Comparison of ENCODE assay signal across 12 cellular contexts in the genomic region with DNA sequence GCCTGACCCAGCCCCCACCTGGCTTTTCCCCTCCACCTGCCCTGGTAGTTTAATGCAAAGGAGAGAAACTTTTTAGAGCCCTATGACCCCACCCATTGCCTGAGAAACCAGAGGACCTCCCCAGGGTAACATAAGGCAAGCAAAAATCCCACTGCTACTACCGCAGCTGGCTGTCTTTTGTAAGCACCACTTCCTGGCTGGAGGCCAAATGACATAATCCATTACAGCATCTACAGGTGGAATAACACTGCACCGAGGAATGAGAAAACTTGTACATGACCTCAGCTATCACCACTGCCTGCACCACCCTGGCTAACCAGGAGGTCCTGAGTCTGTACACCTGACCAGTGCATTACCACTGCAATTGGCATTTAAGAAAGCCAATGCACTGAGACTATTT.
A peak's percentile ranks its signal among the peaks of the same experiment; 100 is the strongest.
DNase-seq lines count a peak whose midpoint lies in the region; ATAC-seq and TF ChIP-seq lines count a peak whose summit lies in the region.
"Had no signal": no experiment of that assay in that cellular context is flagged by ENCODE, and none has a peak within 500 bp of the region (broad histone marks: within the 10 kb centered on the region; RNA-seq: fewer than 3 reads in every experiment).

No MANE protein-coding gene starts in this region.

- H3K27me3 Mint-ChIP-seq in activated naive CD4-positive, alpha-beta T cell treated with anti-CD3 and anti-CD28 coated beads for 36 hours (ENCODE audit: low read depth), result peaks cover 4% of the 10 kb centered on the region

- CTCF ChIA-PET in mammary epithelial cell (lab: Charles Lee; ENCODE audit: low non-redundant PET), result no interaction called here
- CTCF ChIA-PET in activated naive CD4-positive, alpha-beta T cell treated with anti-CD3 and anti-CD28 coated beads for 36 hours (lab: Charles Lee), result interaction anchor here (0.8 kb wide), 1 partner anchor 20 kb away, joined by 3 read pairs; no protein-coding TSS in a partner anchor

- H3K4me2 ChIP-seq in mammary epithelial cell (ENCODE audit: insufficient read depth, low read depth, low read length), result no peak overlapping the region

- H3K27ac Mint-ChIP-seq in activated naive CD4-positive, alpha-beta T cell treated with anti-CD3 and anti-CD28 coated beads for 36 hours, result no peak overlapping the region
- H3K27ac Mint-ChIP-seq: activated naive CD4-positive, alpha-beta T cell treated with anti-CD3 and anti-CD28 coated beads, Interleukin-2, amount 50 U/mL, for 24 hours had no signal

- TF ChIP-seq CTCF in mammary epithelial cell (conservative IDR thresholded peaks at IDR 0.05 in 1 of 2, IDR thresholded peaks at IDR 0.05 in 1 of 2; ENCODE audit: extremely low read depth in 1 of 2, insufficient read depth in 1 of 2, low read depth in 1 of 2, low read length in 2 of 2) (no peak), spleen (IDR thresholded peaks at IDR 0.05 in 8 of 11, conservative IDR thresholded peaks at IDR 0.05 in 3 of 11) (no peak)

- dilution Hi-C loops in mammary epithelial cell (cut with HindIII; ENCODE audit: low sequenced_read_pairs), result no loop called here

- H3K27me3 ChIP-seq in mammary epithelial cell (ENCODE audit: insufficient read depth, low read length) (no peaks in the 10 kb centered on the region), spleen (replicated peaks in 1 of 7) (no peaks in the 10 kb centered on the region)
- H3K27me3 ChIP-seq: right lobe of liver had no signal

- H2AFZ ChIP-seq in mammary epithelial cell (ENCODE audit: low read depth, low read length), result no peak overlapping the region

- H3K9me3 Mint-ChIP-seq in activated naive CD4-positive, alpha-beta T cell treated with anti-CD3 and anti-CD28 coated beads for 36 hours, result peaks cover 10% of the 10 kb centered on the region

- intact Hi-C loops in mammary epithelial cell (cut with micrococcal nuclease), result no loop called here
- intact Hi-C loops in sciatic nerve (cut with DNase I), result no loop called here
- intact Hi-C loops in spleen (cut with DNase I; ENCODE audit: low total_unique reads), result no loop called here
- intact Hi-C loops in activated naive CD4-positive, alpha-beta T cell treated with anti-CD3 and anti-CD28 coated beads for 36 hours (cut with micrococcal nuclease), result no loop called here

- no TSS peak for BruUV-seq in mammary epithelial cell (replicated peaks; lab: Mats Ljungman, UMichigan)

- ATAC-seq in sciatic nerve, result peak; percentile 32
- ATAC-seq in HG02938 (IDR thresholded peaks at IDR 0.05; ENCODE audit: unreplicated experiment), result no peak

- no peak overlapping the region for H3K9ac ChIP-seq in mammary epithelial cell (ENCODE audit: insufficient read depth, low read length)

- TF ChIP-seq POLR2A in spleen (IDR thresholded peaks at IDR 0.05), result no peak

- DNase-seq in NCI-H1417 (lab: John Stamatoyannopoulos, UW), result peak; percentile 1 to 58 (median 39)
- no peak for DNase-seq in NCI-H1417 treated with DMSO at 0.1 percent for 48 hours (lab: John Stamatoyannopoulos, UW)
- DNase-seq in NCI-H2171 (lab: John Stamatoyannopoulos, UW), result peak; percentile 90
- DNase-seq in mammary epithelial cell, result peak; percentile 79
- DNase-seq in sciatic nerve (ENCODE audit: low spot score), result no peak
- DNase-seq in spleen, result no peak
- DNase-seq in activated naive CD4-positive, alpha-beta T cell treated with anti-CD3 and anti-CD28 coated beads for 36 hours, result no peak
- DNase-seq: activated CD4-positive, CD25-positive, alpha-beta regulatory T cell; right lobe of liver had no signal

- H4K20me1 ChIP-seq in mammary epithelial cell (ENCODE audit: insufficient read depth, low read length), result no peaks in the 10 kb centered on the region

- WGBS in mammary epithelial cell (ENCODE audit: low coverage, missing lambda C conversion rate), result 0% methylated on average over 2 of the region's 2 CpGs
- WGBS in spleen, 5 donors, result 53 to 83% (median 61%) methylated on average over 2 of the region's 2 CpGs

- no peaks in the 10 kb centered on the region for H3K36me3 ChIP-seq in mammary epithelial cell (ENCODE audit: insufficient read depth, low read length)
- H3K36me3 ChIP-seq in spleen, result no peaks in the 10 kb centered on the region
- H3K36me3 ChIP-seq: right lobe of liver had no signal

- in situ Hi-C loops in mammary epithelial cell (cut with MboI; ENCODE audit: low sequenced_read_pairs in 2 of 2), result no loop called here

- H3K4me1 Mint-ChIP-seq in activated naive CD4-positive, alpha-beta T cell treated with anti-CD3 and anti-CD28 coated beads for 36 hours (ENCODE audit: low read depth), result no peaks in the 10 kb centered on the region
- H3K4me1 Mint-ChIP-seq: activated naive CD4-positive, alpha-beta T cell treated with anti-CD3 and anti-CD28 coated beads, Interleukin-2, amount 50 U/mL, for 24 hours had no signal

- no peaks in the 10 kb centered on the region for H3K79me2 ChIP-seq in mammary epithelial cell (ENCODE audit: insufficient read depth, low read length)

- no peak overlapping the region for H3K4me3 Mint-ChIP-seq in activated naive CD4-positive, alpha-beta T cell treated with anti-CD3 and anti-CD28 coated beads for 36 hours
- H3K4me3 Mint-ChIP-seq: activated naive CD4-positive, alpha-beta T cell treated with anti-CD3 and anti-CD28 coated beads, Interleukin-2, amount 50 U/mL, for 24 hours had no signal

- H3K27ac ChIP-seq in mammary epithelial cell (ENCODE audit: insufficient read depth, low read depth, low read length) (no peak overlapping the region), spleen (no peak overlapping the region)
- H3K27ac ChIP-seq: 22Rv1, right lobe of liver had no signal

- H3K4me3 ChIP-seq in mammary epithelial cell (replicated peaks in 1 of 3; ENCODE audit: insufficient read depth in 1 of 3, low read depth in 2 of 3, low read length in 3 of 3) (no peak overlapping the region), spleen (no peak overlapping the region)
- H3K4me3 ChIP-seq: right lobe of liver had no signal

- no peaks in the 10 kb centered on the region for H3K36me3 Mint-ChIP-seq in activated naive CD4-positive, alpha-beta T cell treated with anti-CD3 and anti-CD28 coated beads for 36 hours (ENCODE audit: low read depth)

- no peaks in the 10 kb centered on the region for H3K9me3 ChIP-seq in mammary epithelial cell (replicated peaks; ENCODE audit: insufficient read depth, low read length)
- peaks cover 0 to 84% (median 52%) of the 10 kb centered on the region in 8 donors for H3K9me3 ChIP-seq in spleen
- H3K9me3 ChIP-seq: right lobe of liver had no signal

- H3K4me1 ChIP-seq in mammary epithelial cell (ENCODE audit: insufficient read depth, low read length) (no peaks in the 10 kb centered on the region), spleen (no peaks in the 10 kb centered on the region)

Comparison
In these comparisons a context has a peak if more than half of its experiments do, and no peak if none do; other contexts are left out.
1. DNase-seq: peak in NCI-H1417 (3 of 3), NCI-H2171 (single experiment) and mammary epithelial cell (single experiment); none in NCI-H1417 treated with DMSO at 0.1 percent for 48 hours (single experiment), sciatic nerve (single experiment), spleen (single experiment) and activated naive CD4-positive, alpha-beta T cell treated with anti-CD3 and anti-CD28 coated beads for 36 hours (single experiment).